ENCODE assay signal across 8 cellular contexts in the genomic region with DNA sequence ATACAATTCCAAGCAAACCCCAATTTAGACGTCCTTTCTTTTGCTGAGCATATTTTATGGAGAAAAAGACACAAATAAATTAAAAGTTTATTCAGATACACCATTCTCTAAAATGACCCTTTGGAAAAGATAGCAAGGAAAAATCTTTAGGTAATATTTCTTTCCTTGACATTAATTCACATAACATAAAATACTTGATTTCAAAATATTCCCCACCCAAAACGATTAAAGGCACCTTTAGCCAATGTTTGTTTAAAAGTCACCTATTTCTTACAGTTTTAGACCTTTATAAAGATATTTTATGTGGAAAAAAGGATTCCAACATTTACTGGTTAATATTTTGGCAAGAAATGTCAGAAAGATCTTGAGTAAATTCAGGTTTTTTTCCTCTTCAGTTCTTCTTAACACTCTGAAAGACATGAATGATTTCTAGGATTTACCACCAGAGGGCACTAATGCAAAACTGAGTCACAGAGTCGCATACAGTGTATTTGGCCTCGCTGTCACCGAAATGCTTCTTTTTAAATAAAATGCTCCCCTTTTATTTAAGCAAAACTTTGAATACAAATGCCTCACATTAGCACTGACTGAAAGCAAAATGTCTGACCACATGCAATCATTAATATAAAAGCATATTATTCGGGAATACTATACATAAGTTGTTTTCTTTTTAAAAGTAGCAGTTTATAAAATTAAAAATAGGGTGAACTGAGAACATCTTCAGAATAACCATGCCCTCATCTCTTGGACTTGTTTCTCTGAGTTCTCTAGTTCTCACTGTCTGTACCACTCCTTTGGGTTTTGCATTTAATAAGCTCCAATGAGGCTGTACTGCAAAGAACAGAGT.
DNase-seq lines count a peak whose midpoint lies in the region; ATAC-seq and TF ChIP-seq lines count a peak whose summit lies in the region.

No MANE protein-coding gene starts in this region.

- H3K27me3 ChIP-seq in breast epithelium, result no peaks in the 10 kb centered on the region
- no peaks in the 10 kb centered on the region for H3K27me3 ChIP-seq in upper lobe of left lung

- H3K36me3 ChIP-seq in breast epithelium (no peaks in the 10 kb centered on the region), upper lobe of left lung (no peaks in the 10 kb centered on the region)

- TF ChIP-seq CTCF in breast epithelium (IDR thresholded peaks at IDR 0.05) (peak; percentile 49 to 63 (median 62)), upper lobe of left lung (IDR thresholded peaks at IDR 0.05) (peak; percentile 36 to 61 (median 56))

- H3K9me3 ChIP-seq in breast epithelium (no peaks in the 10 kb centered on the region), upper lobe of left lung (no peaks in the 10 kb centered on the region)

- H3K27ac ChIP-seq in breast epithelium (no peak overlapping the region), upper lobe of left lung (no peak overlapping the region)

- H3K4me3 ChIP-seq in breast epithelium, result no peak overlapping the region
- H3K4me3 ChIP-seq in upper lobe of left lung, result no peak overlapping the region

- ATAC-seq in left lobe of liver (peak; percentile 87), upper lobe of left lung (ENCODE audit: low FRiP score in 2 of 2) (peak in 1 of 2 donors; percentile 77), HG03196 (IDR thresholded peaks at IDR 0.05; ENCODE audit: unreplicated experiment) (no peak)

- TF ChIP-seq POLR2A in breast epithelium (IDR thresholded peaks at IDR 0.05), result no peak
- no peak for TF ChIP-seq POLR2A in upper lobe of left lung (IDR thresholded peaks at IDR 0.05)

- WGBS in upper lobe of left lung, 2 donors, result 40 to 41% methylated on average over 6 of the region's 6 CpGs

- DNase-seq in DMS79 (lab: John Stamatoyannopoulos, UW), result peak; percentile 42
- DNase-seq in HT-29 (ENCODE audit: low spot score), result peak; percentile 83
- DNase-seq in NOMO-1 treated with DMSO at 0.1 percent for 48 hours (lab: John Stamatoyannopoulos, UW; ENCODE audit: unreplicated experiment), result peak; percentile 83
- no peak for DNase-seq in breast epithelium (ENCODE audit: low spot score in 2 of 2)
- no peak for DNase-seq in left lobe of liver (ENCODE audit: low spot score)
- DNase-seq in upper lobe of left lung, result no peak
- no peak for DNase-seq in stimulated activated CD4-positive, alpha-beta T cell treated with anti-CD3 and anti-CD28 coated beads, Interleukin-1b, Interleukin-23, amount 100 ng/mL, for 48 hours

- intact Hi-C loops in breast epithelium (cut with DNase I; ENCODE audit: low total_unique reads), result no loop called here

- TF ChIP-seq EP300 in upper lobe of left lung (IDR thresholded peaks at IDR 0.05), result no peak

- H3K4me1 ChIP-seq in breast epithelium, result no peaks in the 10 kb centered on the region
- peaks cover 0 to 5% (median 0%) of the 10 kb centered on the region in 4 donors for H3K4me1 ChIP-seq in upper lobe of left lung

Comparison
In these comparisons a context has a peak if more than half of its experiments do, and no peak if none do; other contexts are left out.
1. DNase-seq: peak in DMS79 (single experiment), HT-29 (single experiment) and NOMO-1 treated with DMSO at 0.1 percent for 48 hours (single experiment); none in breast epithelium (0 of 2), left lobe of liver (single experiment), upper lobe of left lung (0 of 2) and stimulated activated CD4-positive, alpha-beta T cell treated with anti-CD3 and anti-CD28 coated beads, Interleukin-1b, Interleukin-23, amount 100 ng/mL, for 48 hours (single experiment).